In genomic region chr4:20151436-20151835, GRCh38 we compare ENCODE assay signal across 15 cellular contexts.
DNase-seq lines count a peak whose midpoint lies in the region; TF ChIP-seq lines count a peak whose summit lies in the region.
"Had no signal": no experiment of that assay in that cellular context is flagged by ENCODE, and none has a peak within 500 bp of the region (broad histone marks: within the 10 kb centered on the region; RNA-seq: fewer than 3 reads in every experiment).

No MANE protein-coding gene starts in this region.

- no peaks in the 10 kb centered on the region for H3K4me1 Mint-ChIP-seq in osteocyte (ENCODE audit: unreplicated experiment)
- H3K4me1 Mint-ChIP-seq: CD14-positive monocyte; CD8-positive, alpha-beta memory T cell; IgD-negative memory B cell had no signal

- TF ChIP-seq CTCF in foreskin fibroblast (IDR thresholded peaks at IDR 0.05; ENCODE audit: low read depth, low read length), result no peak
- no peak for TF ChIP-seq CTCF in osteocyte (IDR thresholded peaks at IDR 0.05)
- no peak for TF ChIP-seq CTCF in GM13976 (IDR thresholded peaks at IDR 0.05; ENCODE audit: borderline replicate concordance, control extremely low read depth, extremely low read depth, insufficient read depth, missing control alignments)

- no peaks in the 10 kb centered on the region for H3K4me1 ChIP-seq in GM23248 (ENCODE audit: insufficient read depth)
- H3K4me1 ChIP-seq in adipocyte (ENCODE audit: control insufficient read depth, insufficient read depth, low read length), result no peaks in the 10 kb centered on the region
- H3K4me1 ChIP-seq: A549, Caco-2 had no signal

- no peaks in the 10 kb centered on the region for H3K36me3 Mint-ChIP-seq in osteocyte (ENCODE audit: unreplicated experiment)
- H3K36me3 Mint-ChIP-seq: CD14-positive monocyte; CD8-positive, alpha-beta memory T cell; IgD-negative memory B cell had no signal

- DNase-seq in GM23248, result peak; percentile 35
- peak; percentile 3 for DNase-seq in adipocyte (ENCODE audit: low read depth)
- peak; percentile 20 to 49 for DNase-seq in foreskin fibroblast
- DNase-seq in globus pallidus (ENCODE audit: low spot score), result no peak
- no peak for DNase-seq in ACHN
- DNase-seq in osteocyte (ENCODE audit: extremely low spot score, unreplicated experiment), result no peak
- DNase-seq in GM13976 (ENCODE audit: low spot score), result no peak
- DNase-seq: Caco-2; CD8-positive, alpha-beta memory T cell; DND-41; H7; KG1 had no signal

- no peak overlapping the region for H3K4me3 Mint-ChIP-seq in osteocyte (ENCODE audit: unreplicated experiment)
- H3K4me3 Mint-ChIP-seq: CD14-positive monocyte; CD8-positive, alpha-beta memory T cell; IgD-negative memory B cell had no signal

- no peaks in the 10 kb centered on the region for H3F3A ChIP-seq in GM23248 (ENCODE audit: insufficient read depth)

- H3K27ac ChIP-seq in GM23248, result no peak overlapping the region
- H3K27ac ChIP-seq: A549 had no signal

- no peak overlapping the region for H2AFZ ChIP-seq in GM23248

- no peaks in the 10 kb centered on the region for H4K20me1 ChIP-seq in GM23248 (ENCODE audit: insufficient read depth)

- H3K27me3 ChIP-seq in GM23248 (replicated peaks; ENCODE audit: insufficient read depth) (no peaks in the 10 kb centered on the region), adipocyte (replicated peaks; ENCODE audit: control insufficient read depth, insufficient read depth, low read length) (no peaks in the 10 kb centered on the region)

- in situ Hi-C loops in GM23248 (cut with MboI) (no loop called here), ACHN (cut with HindIII; ENCODE audit: low pct_ligation_motif_present, low pct_unique_long_range_greater_than_20kb, low sequenced_read_pairs) (no loop called here), GM13976 (cut with MboI; ENCODE audit: low sequenced_read_pairs, unreplicated experiment) (no loop called here)

- WGBS in GM23248 (ENCODE audit: low coverage in 1 of 2, low lambda C conversion rate in 2 of 2, missing lambda C conversion rate in 2 of 2), 2 experiments, result 91 to 93% methylated on average over 2 of the region's 2 CpGs

- no peaks in the 10 kb centered on the region for H3K27me3 Mint-ChIP-seq in osteocyte (ENCODE audit: unreplicated experiment)
- H3K27me3 Mint-ChIP-seq: CD8-positive, alpha-beta memory T cell; IgD-negative memory B cell had no signal

- no peak overlapping the region for H3K4me2 ChIP-seq in GM23248 (ENCODE audit: unreplicated experiment)
- H3K4me2 ChIP-seq: A549 had no signal

- H3K9me2 ChIP-seq in GM23248 (ENCODE audit: insufficient read depth), result no peaks in the 10 kb centered on the region

- no peaks in the 10 kb centered on the region for H3K9me3 Mint-ChIP-seq in osteocyte (ENCODE audit: unreplicated experiment)
- H3K9me3 Mint-ChIP-seq: IgD-negative memory B cell had no signal

- H3K9ac ChIP-seq in GM23248 (no peak overlapping the region), adipocyte (ENCODE audit: low read length) (no peak overlapping the region)

- H3K4me3 ChIP-seq in GM23248, result no peak overlapping the region
- H3K4me3 ChIP-seq in adipocyte (ENCODE audit: low read length), result no peak overlapping the region
- no peak overlapping the region for H3K4me3 ChIP-seq in foreskin fibroblast (ENCODE audit: low read depth in 1 of 2, low read length in 2 of 2)
- H3K4me3 ChIP-seq: A549 had no signal

- no peaks in the 10 kb centered on the region for H3K36me3 ChIP-seq in GM23248 (ENCODE audit: low read depth)
- H3K36me3 ChIP-seq in adipocyte (ENCODE audit: control insufficient read depth, insufficient read depth, low read length, severe bottlenecking), result no peaks in the 10 kb centered on the region

- no peaks in the 10 kb centered on the region for H3K9me3 ChIP-seq in GM23248 (ENCODE audit: low read depth)
- H3K9me3 ChIP-seq in adipocyte (ENCODE audit: control insufficient read depth, low read length), result no peaks in the 10 kb centered on the region
- H3K9me3 ChIP-seq: A549, Caco-2 had no signal

- no peaks in the 10 kb centered on the region for H3K79me2 ChIP-seq in GM23248 (ENCODE audit: insufficient read depth)

- H3K27ac Mint-ChIP-seq in osteocyte (ENCODE audit: unreplicated experiment), result no peak overlapping the region
- H3K27ac Mint-ChIP-seq: CD14-positive monocyte; CD8-positive, alpha-beta memory T cell; IgD-negative memory B cell had no signal

Comparison
In these comparisons a context has a peak if more than half of its experiments do, and no peak if none do; other contexts are left out.
1. DNase-seq: peak in GM23248 (single experiment), adipocyte (single experiment) and foreskin fibroblast (2 of 2); none in globus pallidus (single experiment), ACHN (single experiment), osteocyte (single experiment) and GM13976 (single experiment).